Comparison of ENCODE assay signal across 1 cellular context in the genomic region with DNA sequence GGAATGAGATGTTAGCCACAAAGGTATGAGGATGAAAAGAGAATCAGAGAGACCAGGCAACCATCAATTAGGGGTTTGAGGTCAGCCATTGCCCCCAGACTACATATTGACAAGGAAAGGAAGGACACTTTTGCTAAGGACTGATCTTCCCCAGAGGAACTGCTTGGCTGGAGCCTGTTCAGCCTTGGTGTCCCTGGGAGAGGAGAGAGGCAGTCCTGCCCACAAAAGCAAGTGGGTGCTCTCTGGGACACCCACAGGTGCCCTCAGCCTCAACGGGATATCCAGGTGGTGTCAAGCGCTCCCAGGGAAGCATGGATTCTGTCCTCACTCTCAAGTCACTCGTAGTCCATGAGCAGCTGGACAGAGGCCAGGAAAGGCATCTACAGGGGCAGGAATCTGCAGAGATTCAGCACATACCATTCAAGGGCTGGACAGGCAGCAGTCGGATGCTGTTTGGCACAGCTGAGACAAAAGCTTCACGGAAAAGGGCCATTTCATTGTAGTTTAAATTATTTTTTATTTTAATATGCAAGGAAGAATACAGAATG.
TF ChIP-seq lines count a peak whose summit lies in the region.

No MANE protein-coding gene starts in this region.

TF ChIP-seq in HepG2, 621 proteins besides CTCF, POLR2A, EP300 and RAD21 (continued from another document):
- TF ChIP-seq ZNF274 (CRISPR knock-in tag; IDR thresholded peaks at IDR 0.05) (no peak), TCF7L2 (IDR thresholded peaks at IDR 0.05; ENCODE audit: low read depth, low read length) (no peak), FOSL1 (CRISPR knock-in tag; IDR thresholded peaks at IDR 0.05; ENCODE audit: borderline replicate concordance) (no peak), HNRNPUL1 (IDR thresholded peaks at IDR 0.05; ENCODE audit: low read depth, low read length) (no peak), ZFP90 (CRISPR knock-in tag; IDR thresholded peaks at IDR 0.05; ENCODE audit: borderline replicate concordance) (no peak), KDM3A (CRISPR knock-in tag; IDR thresholded peaks at IDR 0.05; ENCODE audit: low read depth) (no peak), ELF3 (CRISPR knock-in tag; IDR thresholded peaks at IDR 0.05) (no peak)
